In the genomic region with DNA sequence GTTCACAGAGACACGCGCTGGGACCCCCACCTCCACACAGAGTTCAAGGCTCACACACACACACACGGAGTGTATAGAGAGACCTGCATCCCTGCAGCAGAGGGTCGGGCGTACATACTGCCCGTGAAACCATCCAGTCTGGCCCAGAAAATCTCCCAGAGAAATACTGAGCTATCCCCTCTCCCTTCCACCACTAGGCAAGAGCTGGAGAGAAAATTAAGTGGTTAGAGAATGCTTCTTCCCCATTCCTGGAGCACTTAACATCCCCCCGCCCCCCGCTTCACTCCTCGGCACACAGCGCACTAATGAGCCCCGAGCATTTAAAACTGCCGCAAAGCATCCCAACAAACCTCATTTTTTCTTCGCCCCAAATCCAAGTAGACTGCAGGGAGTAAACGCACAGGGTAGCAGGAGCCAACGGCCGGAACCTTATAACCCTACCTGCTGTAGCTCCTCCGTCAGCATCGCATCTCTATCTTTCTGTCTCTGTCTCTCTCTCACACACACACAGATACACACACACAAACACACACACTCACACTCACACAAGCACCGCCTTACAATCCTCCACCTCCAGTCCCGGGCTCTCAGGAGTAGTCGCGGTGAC, we compare ENCODE assay signal across 1 cellular context.
TF ChIP-seq lines count a peak whose summit lies in the region.

No MANE protein-coding gene starts in this region.

TF ChIP-seq in HEK293, 187 proteins besides CTCF, POLR2A, EP300 and RAD21 (continued from another document and continues in another):
- TF ChIP-seq, protein P1, sequence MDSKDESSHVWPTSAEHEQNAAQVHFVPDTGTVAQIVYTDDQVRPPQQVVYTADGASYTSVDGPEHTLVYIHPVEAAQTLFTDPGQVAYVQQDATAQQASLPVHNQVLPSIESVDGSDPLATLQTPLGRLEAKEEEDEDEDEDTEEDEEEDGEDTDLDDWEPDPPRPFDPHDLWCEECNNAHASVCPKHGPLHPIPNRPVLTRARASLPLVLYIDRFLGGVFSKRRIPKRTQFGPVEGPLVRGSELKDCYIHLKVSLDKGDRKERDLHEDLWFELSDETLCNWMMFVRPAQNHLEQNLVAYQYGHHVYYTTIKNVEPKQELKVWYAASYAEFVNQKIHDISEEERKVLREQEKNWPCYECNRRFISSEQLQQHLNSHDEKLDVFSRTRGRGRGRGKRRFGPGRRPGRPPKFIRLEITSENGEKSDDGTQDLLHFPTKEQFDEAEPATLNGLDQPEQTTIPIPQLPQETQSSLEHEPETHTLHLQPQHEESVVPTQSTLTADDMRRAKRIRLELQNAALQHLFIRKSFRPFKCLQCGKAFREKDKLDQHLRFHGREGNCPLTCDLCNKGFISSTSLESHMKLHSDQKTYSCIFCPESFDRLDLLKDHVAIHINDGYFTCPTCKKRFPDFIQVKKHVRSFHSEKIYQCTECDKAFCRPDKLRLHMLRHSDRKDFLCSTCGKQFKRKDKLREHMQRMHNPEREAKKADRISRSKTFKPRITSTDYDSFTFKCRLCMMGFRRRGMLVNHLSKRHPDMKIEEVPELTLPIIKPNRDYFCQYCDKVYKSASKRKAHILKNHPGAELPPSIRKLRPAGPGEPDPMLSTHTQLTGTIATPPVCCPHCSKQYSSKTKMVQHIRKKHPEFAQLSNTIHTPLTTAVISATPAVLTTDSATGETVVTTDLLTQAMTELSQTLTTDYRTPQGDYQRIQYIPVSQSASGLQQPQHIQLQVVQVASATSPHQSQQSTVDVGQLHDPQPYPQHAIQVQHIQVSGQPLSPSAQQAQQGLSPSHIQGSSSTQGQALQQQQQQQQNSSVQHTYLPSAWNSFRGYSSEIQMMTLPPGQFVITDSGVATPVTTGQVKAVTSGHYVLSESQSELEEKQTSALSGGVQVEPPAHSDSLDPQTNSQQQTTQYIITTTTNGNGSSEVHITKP (tag by site-specific recombination; IDR thresholded peaks at IDR 0.05): no peak
- TF ChIP-seq ZNF292 (tag by site-specific recombination; IDR thresholded peaks at IDR 0.05; ENCODE audit: borderline replicate concordance, low read depth): no peak
- TF ChIP-seq ZNF174 (tag by site-specific recombination; IDR thresholded peaks at IDR 0.05): no peak
- TF ChIP-seq ZNF785 (tag by site-specific recombination; IDR thresholded peaks at IDR 0.05): no peak
- TF ChIP-seq OSR2 (tag by site-specific recombination; IDR thresholded peaks at IDR 0.05): no peak
- TF ChIP-seq ZNF843 (tag by site-specific recombination; IDR thresholded peaks at IDR 0.05): no peak
- TF ChIP-seq, protein P2, sequence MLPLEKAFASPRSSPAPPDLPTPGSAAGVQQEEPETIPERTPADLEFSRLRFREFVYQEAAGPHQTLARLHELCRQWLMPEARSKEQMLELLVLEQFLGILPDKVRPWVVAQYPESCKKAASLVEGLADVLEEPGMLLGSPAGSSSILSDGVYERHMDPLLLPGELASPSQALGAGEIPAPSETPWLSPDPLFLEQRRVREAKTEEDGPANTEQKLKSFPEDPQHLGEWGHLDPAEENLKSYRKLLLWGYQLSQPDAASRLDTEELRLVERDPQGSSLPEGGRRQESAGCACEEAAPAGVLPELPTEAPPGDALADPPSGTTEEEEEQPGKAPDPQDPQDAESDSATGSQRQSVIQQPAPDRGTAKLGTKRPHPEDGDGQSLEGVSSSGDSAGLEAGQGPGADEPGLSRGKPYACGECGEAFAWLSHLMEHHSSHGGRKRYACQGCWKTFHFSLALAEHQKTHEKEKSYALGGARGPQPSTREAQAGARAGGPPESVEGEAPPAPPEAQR (tag by site-specific recombination; IDR thresholded peaks at IDR 0.05): no peak
- no peak for TF ChIP-seq ZNF223 (tag by site-specific recombination; IDR thresholded peaks at IDR 0.05)
- TF ChIP-seq ZNF19 (tag by site-specific recombination; IDR thresholded peaks at IDR 0.05; ENCODE audit: low read depth): no peak
- TF ChIP-seq ZNF239 (tag by site-specific recombination; IDR thresholded peaks at IDR 0.05): no peak
- TF ChIP-seq ZNF488 (tag by site-specific recombination; IDR thresholded peaks at IDR 0.05): no peak
- TF ChIP-seq TSHZ1 (tag by site-specific recombination; IDR thresholded peaks at IDR 0.05; ENCODE audit: borderline replicate concordance): no peak
- peak; percentile 78 for TF ChIP-seq ZNF18 (tag by site-specific recombination; IDR thresholded peaks at IDR 0.05)
- TF ChIP-seq ZBTB1 (tag by site-specific recombination; IDR thresholded peaks at IDR 0.05): no peak
- TF ChIP-seq, protein P3, sequence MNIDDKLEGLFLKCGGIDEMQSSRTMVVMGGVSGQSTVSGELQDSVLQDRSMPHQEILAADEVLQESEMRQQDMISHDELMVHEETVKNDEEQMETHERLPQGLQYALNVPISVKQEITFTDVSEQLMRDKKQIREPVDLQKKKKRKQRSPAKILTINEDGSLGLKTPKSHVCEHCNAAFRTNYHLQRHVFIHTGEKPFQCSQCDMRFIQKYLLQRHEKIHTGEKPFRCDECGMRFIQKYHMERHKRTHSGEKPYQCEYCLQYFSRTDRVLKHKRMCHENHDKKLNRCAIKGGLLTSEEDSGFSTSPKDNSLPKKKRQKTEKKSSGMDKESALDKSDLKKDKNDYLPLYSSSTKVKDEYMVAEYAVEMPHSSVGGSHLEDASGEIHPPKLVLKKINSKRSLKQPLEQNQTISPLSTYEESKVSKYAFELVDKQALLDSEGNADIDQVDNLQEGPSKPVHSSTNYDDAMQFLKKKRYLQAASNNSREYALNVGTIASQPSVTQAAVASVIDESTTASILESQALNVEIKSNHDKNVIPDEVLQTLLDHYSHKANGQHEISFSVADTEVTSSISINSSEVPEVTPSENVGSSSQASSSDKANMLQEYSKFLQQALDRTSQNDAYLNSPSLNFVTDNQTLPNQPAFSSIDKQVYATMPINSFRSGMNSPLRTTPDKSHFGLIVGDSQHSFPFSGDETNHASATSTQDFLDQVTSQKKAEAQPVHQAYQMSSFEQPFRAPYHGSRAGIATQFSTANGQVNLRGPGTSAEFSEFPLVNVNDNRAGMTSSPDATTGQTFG (tag by site-specific recombination; IDR thresholded peaks at IDR 0.05; ENCODE audit: borderline replicate concordance): no peak; the same call in 1 of the 2 replicates
- TF ChIP-seq ZNF138 (tag by site-specific recombination; IDR thresholded peaks at IDR 0.05; ENCODE audit: borderline replicate concordance): no peak
- TF ChIP-seq ZNF544 (tag by site-specific recombination; IDR thresholded peaks at IDR 0.05): no peak
- no peak for TF ChIP-seq RBAK (tag by site-specific recombination; IDR thresholded peaks at IDR 0.05)
- TF ChIP-seq, protein P4, sequence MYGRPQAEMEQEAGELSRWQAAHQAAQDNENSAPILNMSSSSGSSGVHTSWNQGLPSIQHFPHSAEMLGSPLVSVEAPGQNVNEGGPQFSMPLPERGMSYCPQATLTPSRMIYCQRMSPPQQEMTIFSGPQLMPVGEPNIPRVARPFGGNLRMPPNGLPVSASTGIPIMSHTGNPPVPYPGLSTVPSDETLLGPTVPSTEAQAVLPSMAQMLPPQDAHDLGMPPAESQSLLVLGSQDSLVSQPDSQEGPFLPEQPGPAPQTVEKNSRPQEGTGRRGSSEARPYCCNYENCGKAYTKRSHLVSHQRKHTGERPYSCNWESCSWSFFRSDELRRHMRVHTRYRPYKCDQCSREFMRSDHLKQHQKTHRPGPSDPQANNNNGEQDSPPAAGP (tag by site-specific recombination; IDR thresholded peaks at IDR 0.05): no peak
- no peak for TF ChIP-seq ZNF626 (tag by site-specific recombination; IDR thresholded peaks at IDR 0.05)
- TF ChIP-seq KLF8 (tag by site-specific recombination; IDR thresholded peaks at IDR 0.05): peak; percentile 16; the same call in 1 of the 2 replicates
- no peak for TF ChIP-seq SETDB1 (IDR thresholded peaks at IDR 0.05; ENCODE audit: insufficient read length, low read length)
- no peak for TF ChIP-seq HOXC10 (CRISPR knock-in tag; IDR thresholded peaks at IDR 0.05)
- no peak for TF ChIP-seq ZNF548 (tag by site-specific recombination; IDR thresholded peaks at IDR 0.05)
- no peak for TF ChIP-seq ZNF549 (tag by site-specific recombination; IDR thresholded peaks at IDR 0.05)
- TF ChIP-seq SP7 (tag by site-specific recombination; IDR thresholded peaks at IDR 0.05): peak; percentile 57
- TF ChIP-seq ZNF624 (tag by site-specific recombination; IDR thresholded peaks at IDR 0.05): no peak
- TF ChIP-seq ZNF114 (tag by site-specific recombination; IDR thresholded peaks at IDR 0.05): no peak
- TF ChIP-seq PRDM6 (tag by site-specific recombination; IDR thresholded peaks at IDR 0.05): no peak
- TF ChIP-seq KLF1 (tag by site-specific recombination; IDR thresholded peaks at IDR 0.05): 0 out of 2 replicates have a peak, but pooled peaks have one; percentile 6
- peak; percentile 11; the same call in 1 of the 2 replicates for TF ChIP-seq ZNF629 (tag by site-specific recombination; IDR thresholded peaks at IDR 0.05)
- TF ChIP-seq ZNF571 (tag by site-specific recombination; IDR thresholded peaks at IDR 0.05): no peak
- no peak for TF ChIP-seq BCL6B (tag by site-specific recombination; IDR thresholded peaks at IDR 0.05)
- TF ChIP-seq ZNF157 (tag by site-specific recombination; IDR thresholded peaks at IDR 0.05): no peak
- TF ChIP-seq ZNF16 (tag by site-specific recombination; IDR thresholded peaks at IDR 0.05; ENCODE audit: low read depth): no peak
- TF ChIP-seq SALL2 (tag by site-specific recombination; IDR thresholded peaks at IDR 0.05; ENCODE audit: borderline replicate concordance): no peak
- TF ChIP-seq ZNF2 (tag by site-specific recombination; IDR thresholded peaks at IDR 0.05): peak; percentile 90
- no peak for TF ChIP-seq OVOL3 (tag by site-specific recombination; IDR thresholded peaks at IDR 0.05)
- no peak for TF ChIP-seq ZNF776 (tag by site-specific recombination; IDR thresholded peaks at IDR 0.05; ENCODE audit: borderline replicate concordance)
- TF ChIP-seq, protein P5, sequence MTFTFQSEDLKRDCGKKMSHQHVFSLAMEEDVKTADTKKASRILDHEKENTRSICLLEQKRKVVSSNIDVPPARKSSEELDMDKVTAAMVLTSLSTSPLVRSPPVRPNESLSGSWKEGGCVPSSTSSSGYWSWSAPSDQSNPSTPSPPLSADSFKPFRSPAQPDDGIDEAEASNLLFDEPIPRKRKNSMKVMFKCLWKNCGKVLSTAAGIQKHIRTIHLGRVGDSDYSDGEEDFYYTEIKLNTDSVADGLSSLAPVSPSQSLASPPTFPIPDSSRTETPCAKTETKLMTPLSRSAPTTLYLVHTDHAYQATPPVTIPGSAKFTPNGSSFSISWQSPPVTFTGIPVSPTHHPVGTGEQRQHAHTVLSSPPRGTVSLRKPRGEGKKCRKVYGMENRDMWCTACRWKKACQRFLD (tag by site-specific recombination; IDR thresholded peaks at IDR 0.05): no peak
